ENCODE assay signal across 3 cellular contexts in the genomic region with DNA sequence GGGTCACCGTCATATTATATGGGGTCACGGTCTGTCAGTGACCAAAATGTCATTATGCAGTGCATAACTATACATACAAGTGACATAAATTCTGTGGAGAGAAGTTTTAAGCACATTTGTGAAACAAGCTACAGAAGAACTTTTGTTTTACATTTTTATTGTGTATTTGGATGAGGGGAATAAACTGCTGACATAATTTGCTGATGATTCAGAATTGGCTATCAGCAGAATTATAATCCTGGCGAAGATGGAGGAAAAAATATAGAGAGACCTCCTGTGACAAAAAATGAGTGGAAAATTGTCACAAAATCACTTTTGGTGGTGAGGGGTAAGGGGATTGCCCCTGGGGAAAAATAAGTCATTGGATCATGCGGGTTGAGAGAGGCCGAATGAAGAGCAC.
TF ChIP-seq lines count a peak whose summit lies in the region.

No MANE protein-coding gene starts in this region.

TF ChIP-seq in SK-N-SH, 30 proteins besides CTCF, POLR2A, EP300 and RAD21 (continued from another document and continues in another):
- no peak for TF ChIP-seq YY1 (IDR thresholded peaks at IDR 0.05; ENCODE audit: low read depth)
- no peak for TF ChIP-seq RFX5 (IDR thresholded peaks at IDR 0.05; ENCODE audit: low read length)
- no peak for TF ChIP-seq FOXJ3 (CRISPR knock-in tag; IDR thresholded peaks at IDR 0.05)
- TF ChIP-seq RCOR1 (IDR thresholded peaks at IDR 0.05; ENCODE audit: low read length), result no peak
- TF ChIP-seq GABPA (IDR thresholded peaks at IDR 0.05; ENCODE audit: low read depth), result no peak
- TF ChIP-seq TCF12 (IDR thresholded peaks at IDR 0.05), result no peak
- TF ChIP-seq MEF2A (IDR thresholded peaks at IDR 0.05; ENCODE audit: borderline replicate concordance, low read depth), result no peak
- TF ChIP-seq NRF1 (IDR thresholded peaks at IDR 0.05; ENCODE audit: low read depth, low read length), result no peak
- TF ChIP-seq RXRA (IDR thresholded peaks at IDR 0.05; ENCODE audit: borderline replicate concordance, low read depth), result no peak
- no peak for TF ChIP-seq FOXM1 (IDR thresholded peaks at IDR 0.05; ENCODE audit: low read depth)
- TF ChIP-seq ELF1 (IDR thresholded peaks at IDR 0.05), result no peak
- no peak for TF ChIP-seq TAF1 (IDR thresholded peaks at IDR 0.05; ENCODE audit: borderline replicate concordance, low read depth, low read length)
- TF ChIP-seq, protein P1, sequence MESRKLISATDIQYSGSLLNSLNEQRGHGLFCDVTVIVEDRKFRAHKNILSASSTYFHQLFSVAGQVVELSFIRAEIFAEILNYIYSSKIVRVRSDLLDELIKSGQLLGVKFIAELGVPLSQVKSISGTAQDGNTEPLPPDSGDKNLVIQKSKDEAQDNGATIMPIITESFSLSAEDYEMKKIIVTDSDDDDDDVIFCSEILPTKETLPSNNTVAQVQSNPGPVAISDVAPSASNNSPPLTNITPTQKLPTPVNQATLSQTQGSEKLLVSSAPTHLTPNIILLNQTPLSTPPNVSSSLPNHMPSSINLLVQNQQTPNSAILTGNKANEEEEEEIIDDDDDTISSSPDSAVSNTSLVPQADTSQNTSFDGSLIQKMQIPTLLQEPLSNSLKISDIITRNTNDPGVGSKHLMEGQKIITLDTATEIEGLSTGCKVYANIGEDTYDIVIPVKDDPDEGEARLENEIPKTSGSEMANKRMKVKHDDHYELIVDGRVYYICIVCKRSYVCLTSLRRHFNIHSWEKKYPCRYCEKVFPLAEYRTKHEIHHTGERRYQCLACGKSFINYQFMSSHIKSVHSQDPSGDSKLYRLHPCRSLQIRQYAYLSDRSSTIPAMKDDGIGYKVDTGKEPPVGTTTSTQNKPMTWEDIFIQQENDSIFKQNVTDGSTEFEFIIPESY (IDR thresholded peaks at IDR 0.05; ENCODE audit: borderline replicate concordance, low read depth), result no peak
- TF ChIP-seq, protein P2, sequence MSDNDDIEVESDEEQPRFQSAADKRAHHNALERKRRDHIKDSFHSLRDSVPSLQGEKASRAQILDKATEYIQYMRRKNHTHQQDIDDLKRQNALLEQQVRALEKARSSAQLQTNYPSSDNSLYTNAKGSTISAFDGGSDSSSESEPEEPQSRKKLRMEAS (IDR thresholded peaks at IDR 0.05; ENCODE audit: low read depth), result no peak
- TF ChIP-seq, protein P3, sequence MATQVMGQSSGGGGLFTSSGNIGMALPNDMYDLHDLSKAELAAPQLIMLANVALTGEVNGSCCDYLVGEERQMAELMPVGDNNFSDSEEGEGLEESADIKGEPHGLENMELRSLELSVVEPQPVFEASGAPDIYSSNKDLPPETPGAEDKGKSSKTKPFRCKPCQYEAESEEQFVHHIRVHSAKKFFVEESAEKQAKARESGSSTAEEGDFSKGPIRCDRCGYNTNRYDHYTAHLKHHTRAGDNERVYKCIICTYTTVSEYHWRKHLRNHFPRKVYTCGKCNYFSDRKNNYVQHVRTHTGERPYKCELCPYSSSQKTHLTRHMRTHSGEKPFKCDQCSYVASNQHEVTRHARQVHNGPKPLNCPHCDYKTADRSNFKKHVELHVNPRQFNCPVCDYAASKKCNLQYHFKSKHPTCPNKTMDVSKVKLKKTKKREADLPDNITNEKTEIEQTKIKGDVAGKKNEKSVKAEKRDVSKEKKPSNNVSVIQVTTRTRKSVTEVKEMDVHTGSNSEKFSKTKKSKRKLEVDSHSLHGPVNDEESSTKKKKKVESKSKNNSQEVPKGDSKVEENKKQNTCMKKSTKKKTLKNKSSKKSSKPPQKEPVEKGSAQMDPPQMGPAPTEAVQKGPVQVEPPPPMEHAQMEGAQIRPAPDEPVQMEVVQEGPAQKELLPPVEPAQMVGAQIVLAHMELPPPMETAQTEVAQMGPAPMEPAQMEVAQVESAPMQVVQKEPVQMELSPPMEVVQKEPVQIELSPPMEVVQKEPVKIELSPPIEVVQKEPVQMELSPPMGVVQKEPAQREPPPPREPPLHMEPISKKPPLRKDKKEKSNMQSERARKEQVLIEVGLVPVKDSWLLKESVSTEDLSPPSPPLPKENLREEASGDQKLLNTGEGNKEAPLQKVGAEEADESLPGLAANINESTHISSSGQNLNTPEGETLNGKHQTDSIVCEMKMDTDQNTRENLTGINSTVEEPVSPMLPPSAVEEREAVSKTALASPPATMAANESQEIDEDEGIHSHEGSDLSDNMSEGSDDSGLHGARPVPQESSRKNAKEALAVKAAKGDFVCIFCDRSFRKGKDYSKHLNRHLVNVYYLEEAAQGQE (IDR thresholded peaks at IDR 0.05; ENCODE audit: low read depth, low read length), result no peak

TF ChIP-seq in SK-N-SH treated with all-trans-retinoic acid at 6 μM for 48 hours, 23 proteins besides CTCF, POLR2A, EP300 and RAD21 (continued from another document):
- TF ChIP-seq CSDC2 (CRISPR knock-in tag; IDR thresholded peaks at IDR 0.05), result no peak
- no peak for TF ChIP-seq PPARA (CRISPR knock-in tag; IDR thresholded peaks at IDR 0.05; ENCODE audit: borderline replicate concordance)
- no peak for TF ChIP-seq BACH2 (CRISPR knock-in tag; IDR thresholded peaks at IDR 0.05; ENCODE audit: borderline replicate concordance)
- no peak for TF ChIP-seq ESRRG (CRISPR knock-in tag; IDR thresholded peaks at IDR 0.05)
- TF ChIP-seq RARB (CRISPR knock-in tag; IDR thresholded peaks at IDR 0.05), result no peak
- TF ChIP-seq TOX (CRISPR knock-in tag; IDR thresholded peaks at IDR 0.05; ENCODE audit: borderline replicate concordance), result no peak
- no peak for TF ChIP-seq TCF4 (CRISPR knock-in tag; IDR thresholded peaks at IDR 0.05; ENCODE audit: borderline replicate concordance)
- no peak for TF ChIP-seq ZFP3 (CRISPR knock-in tag; IDR thresholded peaks at IDR 0.05)
- TF ChIP-seq, protein P4, sequence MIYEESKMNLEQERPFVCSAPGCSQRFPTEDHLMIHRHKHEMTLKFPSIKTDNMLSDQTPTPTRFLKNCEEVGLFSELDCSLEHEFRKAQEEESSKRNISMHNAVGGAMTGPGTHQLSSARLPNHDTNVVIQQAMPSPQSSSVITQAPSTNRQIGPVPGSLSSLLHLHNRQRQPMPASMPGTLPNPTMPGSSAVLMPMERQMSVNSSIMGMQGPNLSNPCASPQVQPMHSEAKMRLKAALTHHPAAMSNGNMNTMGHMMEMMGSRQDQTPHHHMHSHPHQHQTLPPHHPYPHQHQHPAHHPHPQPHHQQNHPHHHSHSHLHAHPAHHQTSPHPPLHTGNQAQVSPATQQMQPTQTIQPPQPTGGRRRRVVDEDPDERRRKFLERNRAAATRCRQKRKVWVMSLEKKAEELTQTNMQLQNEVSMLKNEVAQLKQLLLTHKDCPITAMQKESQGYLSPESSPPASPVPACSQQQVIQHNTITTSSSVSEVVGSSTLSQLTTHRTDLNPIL (CRISPR knock-in tag; IDR thresholded peaks at IDR 0.05; ENCODE audit: low read depth), result no peak
- no peak for TF ChIP-seq OSR1 (CRISPR knock-in tag; IDR thresholded peaks at IDR 0.05)
- no peak for TF ChIP-seq ZNF70 (CRISPR knock-in tag; IDR thresholded peaks at IDR 0.05)
- no peak for TF ChIP-seq ZNF8 (CRISPR knock-in tag; IDR thresholded peaks at IDR 0.05)

TF ChIP-seq in A549, 52 proteins besides CTCF, POLR2A, EP300 and RAD21:
- TF ChIP-seq, protein P3 (IDR thresholded peaks at IDR 0.05), result no peak
- peak; percentile 77 for TF ChIP-seq MAFK (IDR thresholded peaks at IDR 0.05; ENCODE audit: partially characterized antibody)
